ENCODE assay signal across 8 cellular contexts in the genomic region with DNA sequence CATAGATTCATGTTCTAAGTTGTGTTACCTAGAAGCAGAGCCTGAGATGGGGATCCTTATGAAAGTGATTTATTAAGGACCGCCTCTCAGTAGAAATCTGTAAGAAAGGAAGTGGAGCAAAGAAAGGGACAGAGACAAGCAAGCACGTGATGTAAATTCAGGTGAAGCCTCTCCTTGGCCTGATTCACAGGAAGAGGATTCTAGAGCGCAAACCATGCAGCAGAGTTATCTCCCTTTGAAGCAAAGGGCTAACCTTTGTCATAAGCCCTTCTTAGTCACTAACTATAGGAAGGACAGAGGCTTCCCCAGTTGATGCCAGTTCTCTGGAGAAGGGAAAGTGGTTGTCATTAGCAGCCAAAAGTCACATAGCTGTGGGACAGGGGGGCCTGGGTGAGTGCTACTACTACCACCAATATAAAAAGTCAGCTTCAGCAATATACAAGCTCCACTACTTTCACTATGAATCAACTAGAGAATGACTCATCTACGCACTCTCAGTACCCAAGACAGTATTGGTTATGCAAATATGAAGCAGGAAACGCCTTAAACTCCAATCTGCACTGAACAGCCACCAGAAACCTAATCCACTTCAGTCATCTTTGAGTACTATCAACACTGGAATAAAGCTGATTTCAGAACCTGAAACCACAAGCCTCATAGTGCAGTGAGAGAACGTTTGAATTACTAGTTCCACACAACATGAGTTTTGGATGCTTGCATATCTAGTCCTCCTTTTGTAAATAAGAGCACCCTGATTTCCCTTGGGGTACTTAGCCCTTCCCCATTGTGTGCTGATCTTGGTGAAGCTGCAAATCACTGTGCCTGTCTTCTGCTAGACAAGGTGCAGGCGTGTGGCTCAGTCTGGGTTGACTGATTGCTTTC.
A peak's percentile ranks its signal among the peaks of the same experiment; 100 is the strongest.
DNase-seq lines count a peak whose midpoint lies in the region; ATAC-seq and TF ChIP-seq lines count a peak whose summit lies in the region.

No MANE protein-coding gene starts in this region.

- H3K27me3 ChIP-seq in brain microvascular endothelial cell (replicated peaks) (no peaks in the 10 kb centered on the region), smooth muscle cell (ENCODE audit: low read depth) (no peaks in the 10 kb centered on the region)

- H3K9me3 ChIP-seq in smooth muscle cell (replicated peaks; ENCODE audit: low read depth) = no peaks in the 10 kb centered on the region

- in situ Hi-C loops in brain microvascular endothelial cell (cut with HindIII; ENCODE audit: low pct_ligation_motif_present, low sequenced_read_pairs) = no loop called here

- H2AFZ ChIP-seq in smooth muscle cell (ENCODE audit: low read depth) = no peak overlapping the region

- H3K27ac ChIP-seq in brain microvascular endothelial cell (no peak overlapping the region), smooth muscle cell (ENCODE audit: low read depth) (peak overlapping the region; percentile 71)

- intact Hi-C loops in left cardiac atrium (cut with DNase I) = no loop called here

- peak; percentile 64 for DNase-seq in CD1c-positive myeloid dendritic cell (ENCODE audit: extremely low spot score)
- DNase-seq in NCI-H526 (lab: John Stamatoyannopoulos, UW) = peak; percentile 39 to 57
- peak; percentile 86 for DNase-seq in brain microvascular endothelial cell
- DNase-seq in smooth muscle cell (lab: John Stamatoyannopoulos, UW; ENCODE audit: unreplicated experiment) = no peak
- DNase-seq in left cardiac atrium = no peak
- no peak for DNase-seq in iPS-NIHi11 (ENCODE audit: low spot score)

- H3K4me3 ChIP-seq in brain microvascular endothelial cell (ENCODE audit: low read depth, low read length) (no peak overlapping the region), smooth muscle cell (no peak overlapping the region)

- H3K79me2 ChIP-seq in smooth muscle cell (ENCODE audit: low read depth) = no peaks in the 10 kb centered on the region

- H4K20me1 ChIP-seq in smooth muscle cell (ENCODE audit: low read depth) = no peaks in the 10 kb centered on the region

- H3K36me3 ChIP-seq in brain microvascular endothelial cell (replicated peaks) (no peaks in the 10 kb centered on the region), smooth muscle cell (ENCODE audit: low read depth) (no peaks in the 10 kb centered on the region)

- H3K4me2 ChIP-seq in smooth muscle cell = peak overlapping the region; percentile 32

- H3K4me1 ChIP-seq in smooth muscle cell (ENCODE audit: low read depth) = peaks cover 34% of the 10 kb centered on the region

- ATAC-seq in GM18868 (IDR thresholded peaks at IDR 0.05; ENCODE audit: unreplicated experiment) (peak; percentile 98), HG02973 (IDR thresholded peaks at IDR 0.05; ENCODE audit: unreplicated experiment) (peak; percentile 100), left cardiac atrium (no peak)

- TF ChIP-seq CTCF in brain microvascular endothelial cell (IDR thresholded peaks at IDR 0.05; ENCODE audit: low read depth, low read length, missing control alignments) (no peak), smooth muscle cell (IDR thresholded peaks at IDR 0.05; ENCODE audit: borderline replicate concordance, insufficient read depth, poor library complexity, severe bottlenecking) (no peak)

- 47% methylated on average over 7 of the region's 7 CpGs for WGBS in smooth muscle cell (ENCODE audit: low lambda C conversion rate)

- H3F3A ChIP-seq in smooth muscle cell (ENCODE audit: low read depth) = peaks cover 27% of the 10 kb centered on the region

- no peak overlapping the region for H3K9ac ChIP-seq in smooth muscle cell (ENCODE audit: low read depth)

Comparison
In these comparisons a context has a peak if more than half of its experiments do, and no peak if none do; other contexts are left out.
1. DNase-seq: peak in CD1c-positive myeloid dendritic cell (single experiment), NCI-H526 (2 of 2) and brain microvascular endothelial cell (single experiment); none in smooth muscle cell (single experiment), left cardiac atrium (single experiment) and iPS-NIHi11 (single experiment).
2. ATAC-seq: peak in GM18868 (single experiment) and HG02973 (single experiment); none in left cardiac atrium (0 of 2).